Comparison of ENCODE assay signal across 2 cellular contexts in genomic region chr4:127959794-127960193, GRCh38.
TF ChIP-seq lines count a peak whose summit lies in the region.

No MANE protein-coding gene starts in this region.

TF ChIP-seq in SK-N-SH treated with all-trans-retinoic acid at 6 μM for 48 hours, 23 proteins besides CTCF, POLR2A, EP300 and RAD21 (continued from another document):
- no peak for TF ChIP-seq PATZ1 (CRISPR knock-in tag; IDR thresholded peaks at IDR 0.05; ENCODE audit: borderline replicate concordance)

TF ChIP-seq in SK-N-SH, 30 proteins besides CTCF, POLR2A, EP300 and RAD21 (continued from another document):
- TF ChIP-seq ELF1 (IDR thresholded peaks at IDR 0.05) (no peak), FOSL2 (IDR thresholded peaks at IDR 0.05; ENCODE audit: borderline replicate concordance, low read depth) (no peak), TCF12 (IDR thresholded peaks at IDR 0.05) (no peak), POLR2AphosphoS5 (IDR thresholded peaks at IDR 0.05; ENCODE audit: low read depth, low read length) (no peak), TEAD4 (IDR thresholded peaks at IDR 0.05; ENCODE audit: borderline replicate concordance, insufficient read depth) (no peak), REST (IDR thresholded peaks at IDR 0.05; ENCODE audit: low read depth, low read length) (no peak), RXRA (IDR thresholded peaks at IDR 0.05; ENCODE audit: borderline replicate concordance, low read depth) (no peak), FOXM1 (IDR thresholded peaks at IDR 0.05; ENCODE audit: low read depth) (no peak), GATA2 (CRISPR knock-in tag; IDR thresholded peaks at IDR 0.05) (no peak), JUND (IDR thresholded peaks at IDR 0.05) (no peak), USF2 (IDR thresholded peaks at IDR 0.05; ENCODE audit: borderline replicate concordance, low read depth, low read length) (no peak), NFIC (IDR thresholded peaks at IDR 0.05; ENCODE audit: borderline replicate concordance) (no peak)
